In the genomic region with DNA sequence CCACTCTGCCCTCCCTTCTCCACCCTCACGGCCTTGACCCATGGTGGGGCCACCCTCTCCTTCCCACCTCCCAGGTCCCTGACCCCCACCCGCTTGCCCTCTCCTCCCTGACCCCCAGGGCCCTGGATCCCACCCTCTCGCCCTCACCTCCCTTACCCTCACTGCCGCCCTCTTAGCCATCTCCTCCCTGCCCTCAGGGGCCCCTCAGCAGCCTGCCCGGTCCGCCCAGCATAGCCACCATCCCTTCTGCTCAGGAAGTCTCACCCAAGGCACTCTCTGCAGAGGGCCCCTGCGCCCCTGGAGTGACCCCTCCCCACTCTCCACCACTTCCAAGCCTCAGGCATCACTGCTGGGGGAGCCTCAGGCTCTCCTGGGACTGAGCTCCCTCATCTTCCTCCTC, we compare ENCODE assay signal across 1 cellular context.
TF ChIP-seq lines count a peak whose summit lies in the region.

No MANE protein-coding gene starts in this region.

TF ChIP-seq in GM23338, 12 proteins besides CTCF, POLR2A, EP300 and RAD21 (continued from another document):
- TF ChIP-seq EZH2 (IDR thresholded peaks at IDR 0.05; ENCODE audit: low read depth, unreplicated experiment) (no peak), JUNB (IDR thresholded peaks at IDR 0.05; ENCODE audit: unreplicated experiment) (no peak), ZNF462 (CRISPR knock-in tag; IDR thresholded peaks at IDR 0.05) (no peak), NANOG (IDR thresholded peaks at IDR 0.05; ENCODE audit: borderline replicate concordance) (no peak), ZNF114 (CRISPR knock-in tag; IDR thresholded peaks at IDR 0.05) (no peak), POLR2AphosphoS5 (IDR thresholded peaks at IDR 0.05; ENCODE audit: low read depth) (no peak), CREB1 (CRISPR knock-in tag; IDR thresholded peaks at IDR 0.05; ENCODE audit: low read depth) (no peak), STAT1 (IDR thresholded peaks at IDR 0.05; ENCODE audit: unreplicated experiment) (no peak)
- TF ChIP-seq, protein P1, sequence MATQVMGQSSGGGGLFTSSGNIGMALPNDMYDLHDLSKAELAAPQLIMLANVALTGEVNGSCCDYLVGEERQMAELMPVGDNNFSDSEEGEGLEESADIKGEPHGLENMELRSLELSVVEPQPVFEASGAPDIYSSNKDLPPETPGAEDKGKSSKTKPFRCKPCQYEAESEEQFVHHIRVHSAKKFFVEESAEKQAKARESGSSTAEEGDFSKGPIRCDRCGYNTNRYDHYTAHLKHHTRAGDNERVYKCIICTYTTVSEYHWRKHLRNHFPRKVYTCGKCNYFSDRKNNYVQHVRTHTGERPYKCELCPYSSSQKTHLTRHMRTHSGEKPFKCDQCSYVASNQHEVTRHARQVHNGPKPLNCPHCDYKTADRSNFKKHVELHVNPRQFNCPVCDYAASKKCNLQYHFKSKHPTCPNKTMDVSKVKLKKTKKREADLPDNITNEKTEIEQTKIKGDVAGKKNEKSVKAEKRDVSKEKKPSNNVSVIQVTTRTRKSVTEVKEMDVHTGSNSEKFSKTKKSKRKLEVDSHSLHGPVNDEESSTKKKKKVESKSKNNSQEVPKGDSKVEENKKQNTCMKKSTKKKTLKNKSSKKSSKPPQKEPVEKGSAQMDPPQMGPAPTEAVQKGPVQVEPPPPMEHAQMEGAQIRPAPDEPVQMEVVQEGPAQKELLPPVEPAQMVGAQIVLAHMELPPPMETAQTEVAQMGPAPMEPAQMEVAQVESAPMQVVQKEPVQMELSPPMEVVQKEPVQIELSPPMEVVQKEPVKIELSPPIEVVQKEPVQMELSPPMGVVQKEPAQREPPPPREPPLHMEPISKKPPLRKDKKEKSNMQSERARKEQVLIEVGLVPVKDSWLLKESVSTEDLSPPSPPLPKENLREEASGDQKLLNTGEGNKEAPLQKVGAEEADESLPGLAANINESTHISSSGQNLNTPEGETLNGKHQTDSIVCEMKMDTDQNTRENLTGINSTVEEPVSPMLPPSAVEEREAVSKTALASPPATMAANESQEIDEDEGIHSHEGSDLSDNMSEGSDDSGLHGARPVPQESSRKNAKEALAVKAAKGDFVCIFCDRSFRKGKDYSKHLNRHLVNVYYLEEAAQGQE (IDR thresholded peaks at IDR 0.05; ENCODE audit: unreplicated experiment): no peak
TF ChIP-seq in GM23338: peak in this region for 0.
